Comparison of ENCODE assay signal across 9 cellular contexts in genomic region chr12:50533203-50533584, GRCh38. TPM values are rescaled to one million over a fixed set of nuclear protein-coding genes. Genes with fewer than 3 reads are reported as not detected.
DNase-seq lines count a peak whose midpoint lies in the region; ATAC-seq and TF ChIP-seq lines count a peak whose summit lies in the region.
"Had no signal": no experiment of that assay in that cellular context is flagged by ENCODE, and none has a peak within 500 bp of the region (broad histone marks: within the 10 kb centered on the region; RNA-seq: fewer than 3 reads in every experiment).

No MANE protein-coding gene starts in this region.

- no peak for ATAC-seq in Right ventricle myocardium superior (ENCODE audit: poor library complexity)
- ATAC-seq in upper lobe of right lung = no peak

- H3K27me3 ChIP-seq in cardiac muscle cell (no peaks in the 10 kb centered on the region), adipocyte (replicated peaks; ENCODE audit: control insufficient read depth, insufficient read depth, low read length) (no peaks in the 10 kb centered on the region), liver (ENCODE audit: control insufficient read depth in 4 of 4, insufficient read depth in 4 of 4, low read length in 3 of 4) (no peaks in the 10 kb centered on the region), upper lobe of right lung (no peaks in the 10 kb centered on the region), SJCRH30 (no peaks in the 10 kb centered on the region)

- H3K4me3 ChIP-seq in cardiac muscle cell (no peak overlapping the region), adipocyte (ENCODE audit: low read length) (no peak overlapping the region), liver (ENCODE audit: low read depth in 1 of 3, low read length in 3 of 3) (no peak overlapping the region), upper lobe of right lung (no peak overlapping the region), SJCRH30 (no peak overlapping the region)

- H3K9ac ChIP-seq in adipocyte (ENCODE audit: low read length) (no peak overlapping the region), liver (ENCODE audit: low read depth in 1 of 2, low read length in 2 of 2) (peak overlapping the region in 1 of 2 donors; percentile 74)

- H3K36me3 ChIP-seq in cardiac muscle cell (no peaks in the 10 kb centered on the region), adipocyte (ENCODE audit: control insufficient read depth, insufficient read depth, low read length, severe bottlenecking) (no peaks in the 10 kb centered on the region), liver (ENCODE audit: control insufficient read depth in 4 of 4, insufficient read depth in 3 of 4, low read depth in 1 of 4, low read length in 3 of 4) (no peaks in the 10 kb centered on the region), upper lobe of right lung (no peaks in the 10 kb centered on the region), SJCRH30 (peaks cover 2% of the 10 kb centered on the region; the same call in 1 of the 2 replicates)

- no peak for TF ChIP-seq RAD21 in liver (IDR thresholded peaks at IDR 0.05)

- H3K9me3 ChIP-seq in cardiac muscle cell (ENCODE audit: low read depth) (no peaks in the 10 kb centered on the region), adipocyte (ENCODE audit: control insufficient read depth, low read length) (no peaks in the 10 kb centered on the region), liver (ENCODE audit: control insufficient read depth in 4 of 4, low read length in 3 of 4) (no peaks in the 10 kb centered on the region), upper lobe of right lung (no peaks in the 10 kb centered on the region), SJCRH30 (replicated peaks) (no peaks in the 10 kb centered on the region)

- WGBS in liver = 75% methylated on average over 2 of the region's 2 CpGs

- H3K4me1 ChIP-seq in cardiac muscle cell (ENCODE audit: low read depth) (peaks cover 10% of the 10 kb centered on the region), adipocyte (ENCODE audit: control insufficient read depth, insufficient read depth, low read length) (peaks cover 27% of the 10 kb centered on the region), liver (ENCODE audit: control insufficient read depth in 4 of 4, insufficient read depth in 4 of 4, low read length in 3 of 4) (peaks cover 6 to 62% (median 26%) of the 10 kb centered on the region in 4 donors), upper lobe of right lung (peaks cover 33% of the 10 kb centered on the region), SJCRH30 (peaks cover 5% of the 10 kb centered on the region)

- no peak for TF ChIP-seq CTCF in cardiac muscle cell (IDR thresholded peaks at IDR 0.05; ENCODE audit: low read depth, low read length)
- TF ChIP-seq CTCF in liver (IDR thresholded peaks at IDR 0.05; ENCODE audit: low read depth, low read length, missing input control) = no peak
- TF ChIP-seq CTCF in upper lobe of right lung (IDR thresholded peaks at IDR 0.05) = no peak
- TF ChIP-seq CTCF in GM10266 (IDR thresholded peaks at IDR 0.05; ENCODE audit: control insufficient read depth, insufficient read depth, low read depth, missing control alignments) = no peak

- H3K27ac ChIP-seq in cardiac muscle cell (peak overlapping the region; percentile 84), liver (ENCODE audit: low read depth in 1 of 2, low read length in 2 of 2) (peak overlapping the region; percentile 85 to 99), upper lobe of right lung (peak overlapping the region; percentile 53), SJCRH30 (no peak overlapping the region)

- intact Hi-C loops in Right ventricle myocardium superior (cut with DNase I) = no loop called here
- intact Hi-C loops in upper lobe of right lung (cut with DNase I) = no loop called here

- DNase-seq in cardiac muscle cell (ENCODE audit: low read depth in 1 of 2, low spot score in 1 of 2) = no peak
- DNase-seq in Right ventricle myocardium superior = no peak
- peak; percentile 21 for DNase-seq in adipocyte (ENCODE audit: low read depth)
- no peak for DNase-seq in upper lobe of right lung
- DNase-seq in SJCRH30 = no peak
- no peak for DNase-seq in activated naive CD4-positive, alpha-beta T cell (lab: John Stamatoyannopoulos, UW)
- DNase-seq in GM10266 (ENCODE audit: extremely low spot score) = no peak
- DNase-seq: NCI-H2171 had no signal

TF ChIP-seq in liver, 16 proteins besides CTCF, POLR2A, EP300 and RAD21:
- no peak for TF ChIP-seq TAF1 (conservative IDR thresholded peaks at IDR 0.05)
- TF ChIP-seq HNF4A (conservative IDR thresholded peaks at IDR 0.05) = no peak
- no peak for TF ChIP-seq RXRA (IDR thresholded peaks at IDR 0.05)
- no peak for TF ChIP-seq MAX (IDR thresholded peaks at IDR 0.05)
- TF ChIP-seq ATF3 (IDR thresholded peaks at IDR 0.05) = no peak
- TF ChIP-seq JUND (IDR thresholded peaks at IDR 0.05) = no peak
- no peak for TF ChIP-seq ZBTB33 (IDR thresholded peaks at IDR 0.05)
- TF ChIP-seq FOXA1 (IDR thresholded peaks at IDR 0.05) = no peak
- TF ChIP-seq GABPA (IDR thresholded peaks at IDR 0.05 in 1 of 2, conservative IDR thresholded peaks at IDR 0.05 in 1 of 2) = no peak
- TF ChIP-seq NR2F2 (IDR thresholded peaks at IDR 0.05) = no peak
- no peak for TF ChIP-seq SP1 (IDR thresholded peaks at IDR 0.05)
- TF ChIP-seq FOXA2 (IDR thresholded peaks at IDR 0.05) = no peak
- TF ChIP-seq REST (IDR thresholded peaks at IDR 0.05) = no peak
- TF ChIP-seq HNF4G (IDR thresholded peaks at IDR 0.05) = no peak

RNA-seq across cellular contexts. Expression of gene DIP2B, which starts 28.4 kb away (rescaled TPM):
- total RNA-seq in cardiac muscle cell (39.3 and 55.1 TPM in 2 replicates), Right ventricle myocardium superior (10.1 TPM), liver (10 to 100 TPM; 19.0 to 30.7 TPM), upper lobe of right lung (28.6 TPM)
- polyA plus RNA-seq in cardiac muscle cell (15.5 and 17.7 TPM in 2 replicates), liver (1 to 10 TPM; 4.8 to 8.5 TPM)
- total RNA-seq in SJCRH30 (2014; rRNA removed; shearing (Covaris generic)) = 36.9 and 37.1 TPM in 2 replicates
